18 cellular contexts compared by ENCODE assay signal in genomic region chr2:15300645-15301573, GRCh38.
DNase-seq lines count a peak whose midpoint lies in the region; ATAC-seq and TF ChIP-seq lines count a peak whose summit lies in the region.
"Had no signal": no experiment of that assay in that cellular context is flagged by ENCODE, and none has a peak within 500 bp of the region (broad histone marks: within the 10 kb centered on the region; RNA-seq: fewer than 3 reads in every experiment).

No MANE protein-coding gene starts in this region.

- DNase-seq in left ventricle myocardium superior (no peak), Right ventricle myocardium inferior (ENCODE audit: missing footprints) (no peak), NCI-H2171 treated with DMSO at 0.1 percent for 48 hours (lab: John Stamatoyannopoulos, UW) (no peak), MM.1S (no peak)
- no peak for DNase-seq in activated naive CD4-positive, alpha-beta T cell treated with anti-CD3 and anti-CD28 coated beads, Interleukin-2, amount 50 U/mL, for 72 hours (ENCODE audit: low spot score in 2 of 2)
- DNase-seq: activated B cell treated with CpG ODN at 0.5 μM for 24 hours; activated CD8-positive, alpha-beta memory T cell treated with anti-CD3 and anti-CD28 coated beads, Interleukin-2, amount 50 U/mL, for 48 hours; HCEC 1CT; left lung; NCI-H1048; NCI-H2029 treated with DMSO at 0.1 percent for 48 hours; NCI-H510A treated with DMSO at 0.1 percent for 48 hours; right lobe of liver; Right ventricle myocardium superior had no signal

- no peak overlapping the region for H2AFZ ChIP-seq in MM.1S (ENCODE audit: low read length)

- H3K9ac ChIP-seq in MM.1S (ENCODE audit: low read length) = no peak overlapping the region

- H3K4me1 ChIP-seq in thymus (ENCODE audit: control insufficient read depth, insufficient read depth, low read length) (peaks cover 24% of the 10 kb centered on the region), MM.1S (ENCODE audit: low read length) (no peaks in the 10 kb centered on the region)
- H3K4me1 ChIP-seq: breast epithelium, left lung, right lobe of liver had no signal

- H3K4me2 ChIP-seq in MM.1S (ENCODE audit: low read depth, low read length) = no peak overlapping the region

- H3K9me2 ChIP-seq in MM.1S (replicated peaks; ENCODE audit: insufficient read depth, low read length) = no peaks in the 10 kb centered on the region

- 35% methylated on average over 11 of the region's 11 CpGs for WGBS in thymus

- peaks cover 53 to 64% of the 10 kb centered on the region in 2 donors for H3K36me3 Mint-ChIP-seq in activated naive CD4-positive, alpha-beta T cell treated with anti-CD3 and anti-CD28 coated beads, Interleukin-2, amount 50 U/mL, for 72 hours

- no peak for TF ChIP-seq CTCF in MM.1S (IDR thresholded peaks at IDR 0.05; ENCODE audit: low read length)

- no peaks in the 10 kb centered on the region for H4K20me1 ChIP-seq in MM.1S (ENCODE audit: insufficient read depth, low read length)

- peak overlapping the region; percentile 46 to 72 for H3K27ac Mint-ChIP-seq in activated naive CD4-positive, alpha-beta T cell treated with anti-CD3 and anti-CD28 coated beads, Interleukin-2, amount 50 U/mL, for 72 hours
- H3K27ac Mint-ChIP-seq: activated B cell treated with CpG ODN at 0.5 μM for 24 hours had no signal

- peaks cover 10% of the 10 kb centered on the region for H3K9me3 ChIP-seq in KOPT-K1 (ENCODE audit: insufficient read depth, low read length, poor library complexity, severe bottlenecking)
- no peaks in the 10 kb centered on the region for H3K9me3 ChIP-seq in thymus (ENCODE audit: control insufficient read depth)
- H3K9me3 ChIP-seq in MM.1S (replicated peaks; ENCODE audit: insufficient read depth, low read length) = no peaks in the 10 kb centered on the region
- H3K9me3 ChIP-seq: breast epithelium, left lung, right lobe of liver had no signal

- no peaks in the 10 kb centered on the region for H3K79me2 ChIP-seq in MM.1S (ENCODE audit: low read length)

- H3K4me3 ChIP-seq in thymus (ENCODE audit: low read length) (no peak overlapping the region), MM.1S (ENCODE audit: low read length) (no peak overlapping the region)
- H3K4me3 ChIP-seq: breast epithelium, left lung, right lobe of liver had no signal

- H3K9me3 Mint-ChIP-seq in activated naive CD4-positive, alpha-beta T cell treated with anti-CD3 and anti-CD28 coated beads, Interleukin-2, amount 50 U/mL, for 72 hours = peaks cover 5 to 11% of the 10 kb centered on the region in 2 donors
- H3K9me3 Mint-ChIP-seq: activated B cell treated with CpG ODN at 0.5 μM for 24 hours had no signal

- peak overlapping the region; percentile 74 for H3K27ac ChIP-seq in KOPT-K1 (ENCODE audit: low read depth, low read length, poor library complexity, severe bottlenecking)
- H3K27ac ChIP-seq in thymus (ENCODE audit: low read depth) = peak overlapping the region; percentile 42
- H3K27ac ChIP-seq in MM.1S (ENCODE audit: low read length) = no peak overlapping the region
- H3K27ac ChIP-seq: breast epithelium, left lung, right lobe of liver had no signal

- no peaks in the 10 kb centered on the region for H3F3A ChIP-seq in MM.1S (ENCODE audit: insufficient read depth, low read length)

- ATAC-seq in left ventricle myocardium superior = peak; percentile 15
- ATAC-seq in Right ventricle myocardium inferior = no peak
- peak; percentile 66 to 74 for ATAC-seq in activated naive CD4-positive, alpha-beta T cell treated with anti-CD3 and anti-CD28 coated beads, Interleukin-2, amount 50 U/mL, for 72 hours
- ATAC-seq: esophagus mucosa, left lung, right lobe of liver had no signal

- H3K36me3 ChIP-seq in KOPT-K1 (ENCODE audit: insufficient read depth, low read length) (peaks cover 9% of the 10 kb centered on the region), thymus (ENCODE audit: control insufficient read depth, insufficient read depth) (no peaks in the 10 kb centered on the region), MM.1S (replicated peaks; ENCODE audit: insufficient read depth, low read length) (0 out of 2 replicates have a peak, but pooled peaks cover 2% of the 10 kb centered on the region)
- H3K36me3 ChIP-seq: breast epithelium, right lobe of liver had no signal

- H3K27me3 ChIP-seq in thymus (ENCODE audit: control insufficient read depth, insufficient read depth) (no peaks in the 10 kb centered on the region), MM.1S (replicated peaks; ENCODE audit: insufficient read depth, low read length) (no peaks in the 10 kb centered on the region)
- H3K27me3 ChIP-seq: breast epithelium, left lung, right lobe of liver had no signal

- intact Hi-C loops in left ventricle myocardium superior (cut with micrococcal nuclease) (no loop called here), Right ventricle myocardium inferior (cut with DNase I) (no loop called here)
